Comparison of ENCODE assay signal across 31 cellular contexts in the genomic region with DNA sequence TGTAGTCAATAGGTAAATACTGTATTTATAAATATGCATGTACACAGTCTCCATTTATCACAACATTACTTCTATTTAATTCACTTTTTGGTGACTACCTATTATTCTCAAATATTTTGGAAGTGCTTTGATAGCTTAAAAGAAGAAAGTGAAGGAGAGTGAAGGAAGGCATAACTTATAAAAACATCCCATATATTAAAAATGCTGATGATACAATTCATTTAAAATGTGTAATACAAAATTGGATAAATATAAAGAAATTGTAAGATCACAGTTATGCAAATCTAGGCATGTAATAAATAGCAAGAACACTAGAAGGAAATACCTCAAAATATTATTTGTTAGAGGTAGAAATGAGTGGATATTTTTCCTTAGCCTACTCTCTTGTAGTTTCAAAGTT.
"Had no signal": no experiment of that assay in that cellular context is flagged by ENCODE, and none has a peak within 500 bp of the region (broad histone marks: within the 10 kb centered on the region; RNA-seq: fewer than 3 reads in every experiment).

No MANE protein-coding gene starts in this region.

- H3K27me3 Mint-ChIP-seq: naive thymus-derived CD4-positive, alpha-beta T cell; progenitor cell of endocrine pancreas; stimulated activated memory B cell treated with anti-CD40 and anti-IgM and Interleukin-4, amounts not matched to agents 10 μg/mL and 1 μg/mL and 100 μg/mL, for 72 hours; stimulated activated naive CD8-positive, alpha-beta T cell treated with anti-CD3 and anti-CD28 coated beads, Interleukin-15, amount 100 ng/mL, for 72 hours; type B pancreatic cell had no signal

- H3K9ac ChIP-seq: neural progenitor cell had no signal

- H3K9me3 Mint-ChIP-seq: natural killer cell, neural progenitor cell, type B pancreatic cell had no signal

- H3K9me3 ChIP-seq: pancreas, psoas muscle, suprapubic skin, testis, tibial artery, transverse colon, upper lobe of right lung, uterus had no signal

- H3K4me3 ChIP-seq: neural progenitor cell, pancreas, psoas muscle, skin epidermis, smooth muscle cell, spleen, suprapubic skin, testis, tibial artery, transverse colon, upper lobe of right lung, uterus had no signal

- H3K27ac Mint-ChIP-seq: naive thymus-derived CD4-positive, alpha-beta T cell; natural killer cell; nephron; neural progenitor cell; progenitor cell of endocrine pancreas; stimulated activated memory B cell treated with anti-CD40 and anti-IgM and Interleukin-4, amounts not matched to agents 10 μg/mL and 1 μg/mL and 100 μg/mL, for 72 hours; stimulated activated naive CD8-positive, alpha-beta T cell treated with anti-CD3 and anti-CD28 coated beads, Interleukin-15, amount 100 ng/mL, for 72 hours; type B pancreatic cell had no signal

- FAIRE-seq: pancreas had no signal

- H3K36me3 Mint-ChIP-seq: naive thymus-derived CD4-positive, alpha-beta T cell; natural killer cell; neural progenitor cell; stimulated activated memory B cell treated with anti-CD40 and anti-IgM and Interleukin-4, amounts not matched to agents 10 μg/mL and 1 μg/mL and 100 μg/mL, for 72 hours; type B pancreatic cell had no signal

- ATAC-seq: naive thymus-derived CD4-positive, alpha-beta T cell; natural killer cell; pancreas; psoas muscle; right cardiac atrium; sciatic nerve; stimulated activated memory B cell treated with anti-CD40 and anti-IgM and Interleukin-4, amounts not matched to agents 10 μg/mL and 1 μg/mL and 100 μg/mL, for 72 hours; stimulated activated naive CD8-positive, alpha-beta T cell treated with anti-CD3 and anti-CD28 coated beads, Interleukin-15, amount 100 ng/mL, for 72 hours; stimulated activated naive CD8-positive, alpha-beta T cell treated with anti-CD3 and anti-CD28 coated beads, Interleukin-15, Interleukin-2, amounts not matched to agents 100 U/mL and 50 U/mL, for 24 hours; upper lobe of right lung had no signal

- H3K36me3 ChIP-seq: neural progenitor cell, pancreas, spleen, suprapubic skin, tibial artery, transverse colon, upper lobe of right lung, uterus had no signal

- H3K4me2 ChIP-seq: neural progenitor cell, smooth muscle cell had no signal

- DNase-seq: naive thymus-derived CD4-positive, alpha-beta T cell; natural killer cell; occipital lobe; pancreas; posterior cingulate gyrus; psoas muscle; right cardiac atrium; spleen; stimulated activated CD4-positive, alpha-beta T cell treated with anti-CD3 and anti-CD28 coated beads, Interleukin-12 subunit alpha, Interleukin-12 subunit beta, amount 100 ng/mL, for 4 hours; stimulated activated CD4-positive, alpha-beta T cell treated with anti-CD3 and anti-CD28 coated beads, Interleukin-1b, Interleukin-23, amount 100 ng/mL, for 48 hours; stimulated activated CD4-positive, alpha-beta T cell treated with anti-CD3 and anti-CD28 coated beads, Interleukin-4, amount 100 ng/mL, for 1 hour; stimulated activated CD4-positive, alpha-beta T cell treated with anti-CD3 and anti-CD28 coated beads, Interleukin-4, amount 100 ng/mL, for 4 hours; stimulated activated CD8-positive, alpha-beta memory T cell treated with anti-CD3 and anti-CD28 coated beads, Interleukin-4, amount 100 ng/mL, for 48 hours; stimulated activated naive CD4-positive, alpha-beta T cell; stimulated activated naive CD8-positive, alpha-beta T cell treated with anti-CD3 and anti-CD28 coated beads, Interleukin-15, amount 100 ng/mL, for 72 hours; stimulated activated naive CD8-positive, alpha-beta T cell treated with anti-CD3 and anti-CD28 coated beads, Interleukin-15, Interleukin-2, amounts not matched to agents 100 U/mL and 50 U/mL, for 24 hours; substantia nigra; testis; tibial artery; transverse colon; upper lobe of right lung; uterus had no signal

- H3K27ac ChIP-seq: neural progenitor cell, pancreas, psoas muscle, skin epidermis, spleen, suprapubic skin, testis, tibial artery, transverse colon, upper lobe of right lung, uterus had no signal

- H2AFZ ChIP-seq: neural progenitor cell had no signal

- H3K27me3 ChIP-seq: neural progenitor cell, pancreas, spleen, suprapubic skin, testis, tibial artery, transverse colon, upper lobe of right lung, uterus had no signal

- H3K4me3 Mint-ChIP-seq: naive thymus-derived CD4-positive, alpha-beta T cell; natural killer cell; nephron; neural progenitor cell; stimulated activated memory B cell treated with anti-CD40 and anti-IgM and Interleukin-4, amounts not matched to agents 10 μg/mL and 1 μg/mL and 100 μg/mL, for 72 hours; stimulated activated naive CD8-positive, alpha-beta T cell treated with anti-CD3 and anti-CD28 coated beads, Interleukin-15, amount 100 ng/mL, for 72 hours; type B pancreatic cell had no signal

- H3K4me1 Mint-ChIP-seq: natural killer cell, nephron had no signal

- H3K4me1 ChIP-seq: neural progenitor cell, pancreas, psoas muscle, spleen, suprapubic skin, testis, tibial artery, transverse colon, upper lobe of right lung, uterus had no signal
